In genomic region chr14:32609388-32609787, GRCh38 we compare ENCODE assay signal across 18 cellular contexts.
DNase-seq lines count a peak whose midpoint lies in the region; ATAC-seq, FAIRE-seq and TF ChIP-seq lines count a peak whose summit lies in the region.
"Had no signal": no experiment of that assay in that cellular context is flagged by ENCODE, and none has a peak within 500 bp of the region (broad histone marks: within the 10 kb centered on the region; RNA-seq: fewer than 3 reads in every experiment).

No MANE protein-coding gene starts in this region.

- H2AFZ ChIP-seq in mammary epithelial cell (ENCODE audit: low read depth, low read length) (peak overlapping the region; percentile 36), IMR-90 (replicated peaks; ENCODE audit: low read length, poor library complexity) (no peak overlapping the region), astrocyte (ENCODE audit: low read depth, low read length) (no peak overlapping the region), neural cell (ENCODE audit: low read depth, low read length) (no peak overlapping the region)

- BruUV-seq in mammary epithelial cell (replicated peaks; lab: Mats Ljungman, UMichigan) (no TSS peak), MCF 10A (replicated peaks; lab: Mats Ljungman, UMichigan) (no TSS peak), IMR-90 (replicated peaks; lab: Mats Ljungman, UMichigan) (no TSS peak)

- no peak overlapping the region for H2BK120ac ChIP-seq in IMR-90 (ENCODE audit: low read depth, low read length)

- no peak overlapping the region for H2BK15ac ChIP-seq in IMR-90 (ENCODE audit: low read depth, low read length)

- H3K56ac ChIP-seq in IMR-90 (ENCODE audit: extremely low read depth, insufficient read depth, low read length), result no peak overlapping the region

- no peak for FAIRE-seq in astrocyte (lab: Jason Lieb, UNC)
- FAIRE-seq: GM12878, K562 had no signal

- H2BK20ac ChIP-seq in IMR-90 (ENCODE audit: low read depth, low read length), result 0 out of 2 replicates have a peak overlapping the region, but pooled peaks have one; percentile 5

- H3K27me3 ChIP-seq in mammary epithelial cell (ENCODE audit: insufficient read depth, low read length) (no peaks in the 10 kb centered on the region), IMR-90 (ENCODE audit: control insufficient read depth, insufficient read depth, low read length) (no peaks in the 10 kb centered on the region), astrocyte (ENCODE audit: insufficient read depth, low read length) (no peaks in the 10 kb centered on the region), neural cell (ENCODE audit: insufficient read depth, low read depth, low read length) (no peaks in the 10 kb centered on the region)
- H3K27me3 ChIP-seq: BLaER1 had no signal

- TF ChIP-seq RAD21 in IMR-90 (IDR thresholded peaks at IDR 0.05; ENCODE audit: low read length) (no peak), neural cell (conservative IDR thresholded peaks at IDR 0.05) (no peak)

- DNase-seq in mammary epithelial cell (no peak), MCF 10A (ENCODE audit: unreplicated experiment) (no peak), IMR-90 (no peak), astrocyte (ENCODE audit: low read depth) (no peak), DMS53 (lab: John Stamatoyannopoulos, UW) (no peak), SHP77 (lab: John Stamatoyannopoulos, UW) (no peak)
- DNase-seq: 8988T; CD4-positive, alpha-beta memory T cell; DMS153; DND-41; H7 had no signal

- in situ Hi-C loops in mammary epithelial cell (cut with MboI; ENCODE audit: low sequenced_read_pairs in 2 of 2), result no loop called here
- in situ Hi-C loops in IMR-90 (cut with MboI; ENCODE audit: low sequenced_read_pairs), result no loop called here

- no peak overlapping the region for H2BK5ac ChIP-seq in IMR-90 (ENCODE audit: low read depth, low read length, poor library complexity, severe bottlenecking)

- H3K79me1 ChIP-seq in IMR-90 (ENCODE audit: low read depth in 1 of 2, low read length in 2 of 2), result no peaks in the 10 kb centered on the region

- intact Hi-C loops in mammary epithelial cell (cut with micrococcal nuclease) (loop anchor here (10.0 kb wide), 1 partner anchor 215 kb away; no protein-coding TSS in a partner anchor), MCF 10A (cut with micrococcal nuclease) (no loop called here), IMR-90 (cut with micrococcal nuclease) (no loop called here)

- no peak overlapping the region for H3K4me2 ChIP-seq in mammary epithelial cell (ENCODE audit: insufficient read depth, low read depth, low read length)
- no peak overlapping the region for H3K4me2 ChIP-seq in IMR-90 (ENCODE audit: low read depth, low read length)
- H3K4me2 ChIP-seq in astrocyte (ENCODE audit: low read length), result peak overlapping the region; percentile 34
- H3K4me2 ChIP-seq in neural cell (ENCODE audit: low read length), result no peak overlapping the region
- H3K4me2 ChIP-seq: BLaER1 had no signal

- H3K9me1 ChIP-seq in IMR-90 (ENCODE audit: insufficient read depth, low read length), result no peaks in the 10 kb centered on the region; the same call in 1 of the 2 replicates

- no peak overlapping the region for H2AK9ac ChIP-seq in IMR-90 (replicated peaks; ENCODE audit: low read depth, low read length, poor library complexity)

- H3K18ac ChIP-seq in IMR-90 (ENCODE audit: low read depth, low read length), result no peak overlapping the region

- no peaks in the 10 kb centered on the region for H4K20me1 ChIP-seq in mammary epithelial cell (ENCODE audit: insufficient read depth, low read length)
- H4K20me1 ChIP-seq in IMR-90 (ENCODE audit: insufficient read depth, low read length), result no peaks in the 10 kb centered on the region
- no peaks in the 10 kb centered on the region for H4K20me1 ChIP-seq in astrocyte (ENCODE audit: insufficient read depth, low read length)
- no peaks in the 10 kb centered on the region for H4K20me1 ChIP-seq in neural cell (ENCODE audit: insufficient read depth)
- H4K20me1 ChIP-seq: BLaER1 had no signal

- no peak overlapping the region for H3K23ac ChIP-seq in IMR-90 (ENCODE audit: low read depth, low read length)

- no peak overlapping the region for H4K8ac ChIP-seq in IMR-90 (ENCODE audit: low read depth in 2 of 2, low read length in 2 of 2)

- H3K27ac Mint-ChIP-seq in MCF 10A (ENCODE audit: low read depth, unreplicated experiment) (no peak overlapping the region), astrocyte (ENCODE audit: unreplicated experiment) (no peak overlapping the region)
- H3K27ac Mint-ChIP-seq: CD14-positive monocyte; CD4-positive, alpha-beta memory T cell had no signal

- H3K14ac ChIP-seq in IMR-90 (replicated peaks; ENCODE audit: low read depth, low read length), result no peak overlapping the region

- no peaks in the 10 kb centered on the region for H3K9me3 ChIP-seq in mammary epithelial cell (replicated peaks; ENCODE audit: insufficient read depth, low read length)
- H3K9me3 ChIP-seq in IMR-90 (ENCODE audit: control insufficient read depth, insufficient read depth, low read length), result no peaks in the 10 kb centered on the region
- no peaks in the 10 kb centered on the region for H3K9me3 ChIP-seq in astrocyte (ENCODE audit: insufficient read depth, low read depth, low read length)
- no peaks in the 10 kb centered on the region for H3K9me3 ChIP-seq in neural cell (ENCODE audit: low read length)
- H3K9me3 ChIP-seq: BLaER1 had no signal

- ATAC-seq in IMR-90 (ENCODE audit: low read depth) (no peak), HG03520 (IDR thresholded peaks at IDR 0.05; ENCODE audit: unreplicated experiment) (no peak)
- ATAC-seq: GM12878, K562 had no signal

- POLR2A ChIA-PET in MCF 10A (lab: Yijun Ruan, JAX), result interaction anchor here (0.7 to 0.8 kb wide), 2 partner anchors 36 to 1134 kb away, joined by 3 to 5 read pairs; no protein-coding TSS in a partner anchor
- POLR2A ChIA-PET in IMR-90 (lab: Charles Lee; ENCODE audit: unreplicated experiment), result no interaction called here

- no peaks in the 10 kb centered on the region for H3K9me3 Mint-ChIP-seq in MCF 10A (ENCODE audit: unreplicated experiment)
- H3K9me3 Mint-ChIP-seq in astrocyte (ENCODE audit: unreplicated experiment), result no peaks in the 10 kb centered on the region
- H3K9me3 Mint-ChIP-seq: CD14-positive monocyte; CD4-positive, alpha-beta memory T cell had no signal

- dilution Hi-C loops in mammary epithelial cell (cut with HindIII; ENCODE audit: low sequenced_read_pairs) (no loop called here), IMR-90 (cut with HindIII; ENCODE audit: low sequenced_read_pairs, unreplicated experiment) (no loop called here)

- H3K36me3 ChIP-seq in mammary epithelial cell (ENCODE audit: insufficient read depth, low read length) (no peaks in the 10 kb centered on the region), IMR-90 (ENCODE audit: control insufficient read depth, insufficient read depth, low read length) (no peaks in the 10 kb centered on the region), astrocyte (ENCODE audit: insufficient read depth, low read length) (no peaks in the 10 kb centered on the region), neural cell (ENCODE audit: insufficient read depth, low read length) (peaks cover 3% of the 10 kb centered on the region)
- H3K36me3 ChIP-seq: BLaER1 had no signal

- H4K91ac ChIP-seq in IMR-90 (ENCODE audit: insufficient read depth, low read depth, low read length), result no peak overlapping the region

- TF ChIP-seq CTCF in mammary epithelial cell (conservative IDR thresholded peaks at IDR 0.05 in 1 of 2, IDR thresholded peaks at IDR 0.05 in 1 of 2; ENCODE audit: extremely low read depth in 1 of 2, insufficient read depth in 1 of 2, low read depth in 1 of 2, low read length in 2 of 2) (no peak), MCF 10A (IDR thresholded peaks at IDR 0.05; ENCODE audit: unreplicated experiment) (no peak), IMR-90 (conservative IDR thresholded peaks at IDR 0.05; ENCODE audit: low read depth, low read length) (no peak), astrocyte (IDR thresholded peaks at IDR 0.05; ENCODE audit: insufficient read depth, low read depth, low read length) (no peak), neural cell (IDR thresholded peaks at IDR 0.05; ENCODE audit: poor library complexity, severe bottlenecking) (no peak)

- H3K36me3 Mint-ChIP-seq in MCF 10A (ENCODE audit: insufficient read depth, unreplicated experiment) (no peaks in the 10 kb centered on the region), astrocyte (ENCODE audit: low read depth, unreplicated experiment) (no peaks in the 10 kb centered on the region)
- H3K36me3 Mint-ChIP-seq: CD14-positive monocyte; CD4-positive, alpha-beta memory T cell had no signal

- H3K27me3 Mint-ChIP-seq in MCF 10A (ENCODE audit: insufficient read depth, unreplicated experiment), result no peaks in the 10 kb centered on the region
- no peaks in the 10 kb centered on the region for H3K27me3 Mint-ChIP-seq in astrocyte (ENCODE audit: low read depth, unreplicated experiment)

- CTCF ChIA-PET in mammary epithelial cell (lab: Charles Lee; ENCODE audit: low non-redundant PET), result no interaction called here
- CTCF ChIA-PET in MCF 10A (lab: Yijun Ruan, JAX), result interaction anchor here (0.8 kb wide), 1 partner anchor 1183 kb away, joined by 4 read pairs; no protein-coding TSS in a partner anchor
- CTCF ChIA-PET in IMR-90 (lab: Yijun Ruan, JAX), result no interaction called here

- no peak overlapping the region for H3K4me3 ChIP-seq in mammary epithelial cell (replicated peaks in 1 of 3; ENCODE audit: insufficient read depth in 1 of 3, low read depth in 2 of 3, low read length in 3 of 3)
- H3K4me3 ChIP-seq in IMR-90 (ENCODE audit: insufficient read depth, low read depth, low read length), result no peak overlapping the region
- H3K4me3 ChIP-seq in astrocyte (ENCODE audit: insufficient read depth, low read depth, low read length), result no peak overlapping the region
- no peak overlapping the region for H3K4me3 ChIP-seq in neural cell (ENCODE audit: low read length)
- H3K4me3 ChIP-seq: BLaER1, GM12878, K562 had no signal

- TF ChIP-seq POLR2A in IMR-90 (IDR thresholded peaks at IDR 0.05; ENCODE audit: low read depth, low read length), result no peak

- no peak for TF ChIP-seq EP300 in neural cell (conservative IDR thresholded peaks at IDR 0.05; ENCODE audit: poor library complexity, severe bottlenecking)

- peaks cover 28% of the 10 kb centered on the region for H3K4me1 ChIP-seq in mammary epithelial cell (ENCODE audit: insufficient read depth, low read length)
- H3K4me1 ChIP-seq in IMR-90 (ENCODE audit: control insufficient read depth, insufficient read depth, low read length), result no peaks in the 10 kb centered on the region
- H3K4me1 ChIP-seq in astrocyte (ENCODE audit: insufficient read depth, low read length), result peaks cover 17% of the 10 kb centered on the region
- H3K4me1 ChIP-seq: BLaER1 had no signal

- no peaks in the 10 kb centered on the region for H3K79me2 ChIP-seq in mammary epithelial cell (ENCODE audit: insufficient read depth, low read length)
- H3K79me2 ChIP-seq in astrocyte (ENCODE audit: insufficient read depth, low read length), result no peaks in the 10 kb centered on the region
- no peaks in the 10 kb centered on the region for H3K79me2 ChIP-seq in neural cell (replicated peaks; ENCODE audit: insufficient read depth, low read length)

- H3K4ac ChIP-seq in IMR-90 (ENCODE audit: low read depth, low read length), result no peak overlapping the region

- H3K4me1 Mint-ChIP-seq in MCF 10A (ENCODE audit: insufficient read depth, unreplicated experiment) (no peaks in the 10 kb centered on the region), astrocyte (ENCODE audit: low read depth, unreplicated experiment) (no peaks in the 10 kb centered on the region)
- H3K4me1 Mint-ChIP-seq: CD14-positive monocyte; CD4-positive, alpha-beta memory T cell had no signal

- no peak overlapping the region for H3K4me3 Mint-ChIP-seq in MCF 10A (ENCODE audit: unreplicated experiment)
- no peak overlapping the region for H3K4me3 Mint-ChIP-seq in astrocyte (ENCODE audit: unreplicated experiment)
- H3K4me3 Mint-ChIP-seq: CD14-positive monocyte; CD4-positive, alpha-beta memory T cell had no signal

- H3K27ac ChIP-seq in mammary epithelial cell (ENCODE audit: insufficient read depth, low read depth, low read length), result no peak overlapping the region
- no peak overlapping the region for H3K27ac ChIP-seq in IMR-90 (ENCODE audit: insufficient read depth, low read length)
- H3K27ac ChIP-seq in astrocyte (ENCODE audit: low read depth, low read length), result peak overlapping the region; percentile 28
- no peak overlapping the region for H3K27ac ChIP-seq in neural cell (ENCODE audit: low read length)
- H3K27ac ChIP-seq: BLaER1, HL-60 had no signal

- H3K9me2 ChIP-seq in neural cell (ENCODE audit: insufficient read depth, low read length), result no peaks in the 10 kb centered on the region

- no peaks in the 10 kb centered on the region for H3F3A ChIP-seq in neural cell (ENCODE audit: insufficient read depth, low read length, poor library complexity, severe bottlenecking)

- WGBS in mammary epithelial cell (ENCODE audit: low coverage, missing lambda C conversion rate), result 100% methylated on average over 3 of the region's 3 CpGs
- WGBS in IMR-90 (ENCODE audit: extremely low coverage in 2 of 2, insufficient read length in 1 of 2), 2 experiments, result 100% methylated on average over 2 of the region's 3 CpGs; no CpG with 5 or more reads in 1 of the 2 experiments

- no peak overlapping the region for H4K5ac ChIP-seq in IMR-90 (ENCODE audit: low read depth, low read length)

- no peak overlapping the region for H2AK5ac ChIP-seq in IMR-90 (ENCODE audit: low read depth, low read length)

- H3K9ac ChIP-seq in mammary epithelial cell (ENCODE audit: insufficient read depth, low read length) (no peak overlapping the region), IMR-90 (ENCODE audit: low read depth, low read length) (no peak overlapping the region), astrocyte (ENCODE audit: low read length) (no peak overlapping the region), neural cell (ENCODE audit: low read length) (no peak overlapping the region)
- H3K9ac ChIP-seq: BLaER1 had no signal
